In genomic region chr3:129532261-129532660, GRCh38 we compare ENCODE assay signal across 25 cellular contexts. TPM values are rescaled to one million over a fixed set of nuclear protein-coding genes. Genes with fewer than 3 reads are reported as not detected.
"Had no signal": no experiment of that assay in that cellular context is flagged by ENCODE, and none has a peak within 500 bp of the region (broad histone marks: within the 10 kb centered on the region; RNA-seq: fewer than 3 reads in every experiment).

No MANE protein-coding gene starts in this region.

- H3K9ac ChIP-seq: KMS-11 had no signal

- H3K36me3 ChIP-seq: SJSA1 had no signal

- DNase-seq: IMR-90, Kasumi-1, MM.1S, NCI-H1092 treated with DMSO at 0.1 percent for 48 hours, NCI-H1436, NCI-H187, NCI-H2029, NCI-H2081 treated with DMSO at 0.1 percent for 48 hours, NCI-H2171, NCI-H226, NCI-H446, NCI-H510A, NCI-H524 treated with DMSO at 0.1 percent for 48 hours, NCI-H69, NCI-H774, PC-3, SIG-M5 had no signal

- ATAC-seq: HepG2, Panc1, PC-3 had no signal

- H3K27me3 ChIP-seq: SJSA1 had no signal

- H3K9me3 ChIP-seq: SJSA1 had no signal

- H3K4me3 ChIP-seq: SJSA1, SK-N-MC had no signal

- H3K27ac ChIP-seq: KMS-11, RWPE1, SJSA1, SK-N-MC had no signal

- H3K4me2 ChIP-seq: KMS-11 had no signal

RNA-seq across cellular contexts. Expression of gene RHO, which starts 3.8 kb away (rescaled TPM):
- total RNA-seq: HepG2, HT1080, IMR-90, PC-3, SJSA1 had no signal
- polyA plus RNA-seq: HepG2, IMR-90 had no signal

RNA-seq across cellular contexts. Expression of gene H1-8, which starts 10.7 kb away (rescaled TPM):
- total RNA-seq: HepG2, HT1080, IMR-90, M059J, PC-3, SJSA1 had no signal
- polyA plus RNA-seq: IMR-90 had no signal
